ENCODE assay signal across 2 cellular contexts in genomic region chr1:204091787-204092312, GRCh38.
A peak's percentile ranks its signal among the peaks of the same experiment; 100 is the strongest.
TF ChIP-seq lines count a peak whose summit lies in the region.

No MANE protein-coding gene starts in this region.

TF ChIP-seq in GM23338, 12 proteins besides CTCF, POLR2A, EP300 and RAD21:
- TF ChIP-seq NANOG (IDR thresholded peaks at IDR 0.05; ENCODE audit: borderline replicate concordance), result no peak
- no peak for TF ChIP-seq REST (IDR thresholded peaks at IDR 0.05; ENCODE audit: unreplicated experiment)
- no peak for TF ChIP-seq CREB1 (CRISPR knock-in tag; IDR thresholded peaks at IDR 0.05; ENCODE audit: low read depth)
- TF ChIP-seq ZNF331 (CRISPR knock-in tag; IDR thresholded peaks at IDR 0.05; ENCODE audit: low read depth), result no peak
- TF ChIP-seq STAT1 (IDR thresholded peaks at IDR 0.05; ENCODE audit: unreplicated experiment), result no peak
- no peak for TF ChIP-seq EZH2 (IDR thresholded peaks at IDR 0.05; ENCODE audit: low read depth, unreplicated experiment)
- no peak for TF ChIP-seq JUNB (IDR thresholded peaks at IDR 0.05; ENCODE audit: unreplicated experiment)
- TF ChIP-seq POLR2AphosphoS5 (IDR thresholded peaks at IDR 0.05; ENCODE audit: low read depth), result no peak
- TF ChIP-seq ETS1 (IDR thresholded peaks at IDR 0.05), result no peak
- TF ChIP-seq ZNF114 (CRISPR knock-in tag; IDR thresholded peaks at IDR 0.05), result no peak
- no peak for TF ChIP-seq ZNF462 (CRISPR knock-in tag; IDR thresholded peaks at IDR 0.05)
- TF ChIP-seq EZH2phosphoT487 (IDR thresholded peaks at IDR 0.05; ENCODE audit: unreplicated experiment), result no peak

TF ChIP-seq in K562, 482 proteins besides CTCF, POLR2A, EP300 and RAD21:
- TF ChIP-seq E4F1 (CRISPR knock-in tag; IDR thresholded peaks at IDR 0.05; ENCODE audit: borderline replicate concordance) (no peak), ZNF121 (CRISPR knock-in tag; conservative IDR thresholded peaks at IDR 0.05) (peak; percentile 68), ZNF512 (tag; IDR thresholded peaks at IDR 0.05) (peak; percentile 58; the same call in 1 of the 2 replicates), ILF3 (IDR thresholded peaks at IDR 0.05; ENCODE audit: borderline replicate concordance) (no peak)
